ENCODE assay signal across 34 cellular contexts in the genomic region with DNA sequence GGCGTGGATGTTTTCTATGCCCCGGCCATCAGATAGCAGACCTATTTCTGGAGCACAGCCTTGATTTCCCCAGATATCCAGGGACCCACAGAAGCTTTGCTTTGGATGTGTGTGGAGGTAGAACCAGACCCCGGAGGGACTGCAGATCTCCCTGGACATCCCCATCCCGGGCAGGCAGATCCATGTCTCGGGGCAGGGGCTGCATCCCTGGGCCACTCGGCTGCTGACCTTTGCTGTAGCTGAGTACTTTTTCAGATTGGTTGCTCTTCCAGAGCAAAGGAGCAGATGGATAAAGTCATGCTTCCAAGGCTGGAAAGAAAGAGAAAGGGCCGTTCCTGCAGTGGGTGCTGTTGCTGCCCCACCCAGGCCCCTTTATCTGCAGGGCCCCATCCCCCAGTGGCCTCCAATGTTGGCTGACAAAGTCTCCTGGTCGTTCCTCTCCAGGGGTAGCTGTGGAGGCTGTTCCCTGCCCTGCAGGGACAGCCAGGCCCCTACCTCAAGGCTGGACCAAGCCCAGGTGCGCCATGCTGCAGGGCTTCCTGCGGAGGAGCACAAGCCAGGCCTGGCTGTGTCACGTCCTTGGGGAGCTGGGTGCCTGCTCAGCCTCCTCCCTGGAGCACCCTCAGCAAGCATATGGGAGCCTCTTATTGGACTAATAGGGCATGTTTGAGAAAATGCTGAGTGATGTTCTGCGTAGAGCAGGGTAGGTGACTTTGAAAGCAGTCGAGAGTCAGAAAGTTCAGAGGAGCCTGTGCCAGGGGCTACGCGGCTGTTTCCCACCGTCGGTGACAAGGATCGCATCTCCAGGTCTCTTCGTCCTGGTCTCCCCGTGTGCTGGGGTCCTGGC.
"Had no signal": no experiment of that assay in that cellular context is flagged by ENCODE, and none has a peak within 500 bp of the region (broad histone marks: within the 10 kb centered on the region; RNA-seq: fewer than 3 reads in every experiment).

No MANE protein-coding gene starts in this region.

- DNase-seq: activated CD4-positive, alpha-beta T cell treated with anti-CD3 and anti-CD28 coated beads, Interleukin-2, amount 10 ng/mL, durations not matched to agents 24 days and 14 days; activated CD4-positive, alpha-beta T cell treated with anti-CD3 and anti-CD28 coated beads, Interleukin-2, amount 50 U/mL, for 4 hours; activated CD8-positive, alpha-beta T cell treated with anti-CD3 and anti-CD28 coated beads for 36 hours; activated naive CD4-positive, alpha-beta T cell treated with anti-CD3 and anti-CD28 coated beads, Interleukin-2, amount 10 ng/mL, durations not matched to agents 7 days and 5 days; activated naive CD8-positive, alpha-beta T cell treated with anti-CD3 and anti-CD28 coated beads, Interleukin-2, amount 50 U/mL, for 24 hours; activated T-cell treated with anti-CD3 and anti-CD28 coated beads for 4 hours; activated T-cell treated with anti-CD3 and anti-CD28 coated beads, Interleukin-2, amount 50 U/mL, for 4 hours; anterior cingulate cortex; central memory CD4-positive, alpha-beta T cell; Kasumi-1; KG1; MG63; MV-4-11; NCI-H1092; NCI-H1436 treated with DMSO at 0.1 percent for 48 hours; NCI-H1694 treated with DMSO at 0.1 percent for 48 hours; NCI-H2029; NCI-H510A; NCI-H526; NCI-H748 treated with DMSO at 0.1 percent for 48 hours; NK-92 treated with Interleukin-12 subunit alpha and Interleukin-12 subunit beta, amount 100 ng/mL, for 24 hours; PC-3; Peyer's patch; RPMI8226; SHP77 treated with DMSO at 0.1 percent for 48 hours; SK-N-SH had no signal

- H3K4me2 ChIP-seq: SK-N-SH had no signal

- H3K27ac ChIP-seq: Peyer's patch, SJSA1 had no signal

- H3K9me3 ChIP-seq: MG63, SJSA1, SK-N-SH had no signal

- H3K27ac Mint-ChIP-seq: activated CD4-positive, alpha-beta T cell treated with anti-CD3 and anti-CD28 coated beads, Interleukin-2, amount 10 ng/mL, durations not matched to agents 24 days and 14 days; activated CD8-positive, alpha-beta T cell treated with anti-CD3 and anti-CD28 coated beads for 36 hours; activated naive CD4-positive, alpha-beta T cell treated with anti-CD3 and anti-CD28 coated beads, Interleukin-2, amount 10 ng/mL, durations not matched to agents 7 days and 5 days; activated naive CD8-positive, alpha-beta T cell; activated naive CD8-positive, alpha-beta T cell treated with anti-CD3 and anti-CD28 coated beads, Interleukin-2, amount 50 U/mL, for 24 hours; activated T-helper 1 cell treated with anti-CD3 and anti-CD28 coated beads, Interleukin-12 subunit alpha, Interleukin-12 subunit beta, Interleukin-2, Interleukin-4 antibody, amounts not matched to agents 30 ng/mL and 10 ng/mL and 1 ng/mL, durations not matched to agents 14 hours and 24 hours and 36 hours; brain; T-helper 1 cell treated with Interleukin-12 subunit alpha and Interleukin-12 subunit beta and Interleukin-4 antibody, amounts not matched to agents 30 μg/mL and 1 μg/mL, for 36 hours; T-helper 2 cell treated with Interferon-gamma antibody and Interleukin-4, amounts not matched to agents 5 μg/mL and 100 μg/mL, for 36 hours had no signal

- H3K36me3 ChIP-seq: MG63, Peyer's patch, SJSA1 had no signal

- FAIRE-seq: bronchial epithelial cell, TTC549 had no signal

- H3K27me3 Mint-ChIP-seq: activated CD8-positive, alpha-beta T cell treated with anti-CD3 and anti-CD28 coated beads for 36 hours; activated naive CD4-positive, alpha-beta T cell treated with anti-CD3 and anti-CD28 coated beads, Interleukin-2, amount 10 ng/mL, durations not matched to agents 7 days and 5 days; activated naive CD8-positive, alpha-beta T cell; activated naive CD8-positive, alpha-beta T cell treated with anti-CD3 and anti-CD28 coated beads, Interleukin-2, amount 50 U/mL, for 24 hours had no signal

- H3K9me3 Mint-ChIP-seq: activated CD4-positive, alpha-beta T cell treated with anti-CD3 and anti-CD28 coated beads, Interleukin-2, amount 10 ng/mL, durations not matched to agents 24 days and 14 days; activated CD8-positive, alpha-beta T cell treated with anti-CD3 and anti-CD28 coated beads for 36 hours; activated naive CD4-positive, alpha-beta T cell treated with anti-CD3 and anti-CD28 coated beads, Interleukin-2, amount 10 ng/mL, durations not matched to agents 7 days and 5 days; activated naive CD8-positive, alpha-beta T cell treated with anti-CD3 and anti-CD28 coated beads, Interleukin-2, amount 50 U/mL, for 24 hours; activated T-cell treated with anti-CD3 and anti-CD28 coated beads, Interleukin-2, amount 50 U/mL, for 4 hours; activated T-helper 1 cell treated with anti-CD3 and anti-CD28 coated beads, Interleukin-12 subunit alpha, Interleukin-12 subunit beta, Interleukin-2, Interleukin-4 antibody, amounts not matched to agents 30 ng/mL and 10 ng/mL and 1 ng/mL, durations not matched to agents 14 hours and 24 hours and 36 hours; T-helper 1 cell treated with Interleukin-12 subunit alpha and Interleukin-12 subunit beta and Interleukin-4 antibody, amounts not matched to agents 30 μg/mL and 1 μg/mL, for 36 hours; T-helper 2 cell treated with Interferon-gamma antibody and Interleukin-4, amounts not matched to agents 5 μg/mL and 100 μg/mL, for 36 hours had no signal

- H3K4me3 Mint-ChIP-seq: activated CD4-positive, alpha-beta T cell treated with anti-CD3 and anti-CD28 coated beads, Interleukin-2, amount 10 ng/mL, durations not matched to agents 24 days and 14 days; activated CD8-positive, alpha-beta T cell treated with anti-CD3 and anti-CD28 coated beads for 36 hours; activated naive CD4-positive, alpha-beta T cell treated with anti-CD3 and anti-CD28 coated beads, Interleukin-2, amount 10 ng/mL, durations not matched to agents 7 days and 5 days; activated naive CD8-positive, alpha-beta T cell; activated naive CD8-positive, alpha-beta T cell treated with anti-CD3 and anti-CD28 coated beads, Interleukin-2, amount 50 U/mL, for 24 hours; activated T-cell treated with anti-CD3 and anti-CD28 coated beads, Interleukin-2, amount 50 U/mL, for 4 hours; activated T-helper 1 cell treated with anti-CD3 and anti-CD28 coated beads, Interleukin-12 subunit alpha, Interleukin-12 subunit beta, Interleukin-2, Interleukin-4 antibody, amounts not matched to agents 30 ng/mL and 10 ng/mL and 1 ng/mL, durations not matched to agents 14 hours and 24 hours and 36 hours; brain; T-helper 1 cell treated with Interleukin-12 subunit alpha and Interleukin-12 subunit beta and Interleukin-4 antibody, amounts not matched to agents 30 μg/mL and 1 μg/mL, for 36 hours; T-helper 2 cell treated with Interferon-gamma antibody and Interleukin-4, amounts not matched to agents 5 μg/mL and 100 μg/mL, for 36 hours had no signal

- H3K4me3 ChIP-seq: MG63, Peyer's patch, SJSA1 had no signal

- H3K27me3 ChIP-seq: MG63, Peyer's patch, SJSA1 had no signal

- H3K36me3 Mint-ChIP-seq: activated naive CD4-positive, alpha-beta T cell treated with anti-CD3 and anti-CD28 coated beads, Interleukin-2, amount 10 ng/mL, durations not matched to agents 7 days and 5 days; activated naive CD8-positive, alpha-beta T cell; brain had no signal

- H3K4me1 Mint-ChIP-seq: activated CD4-positive, alpha-beta T cell treated with anti-CD3 and anti-CD28 coated beads, Interleukin-2, amount 10 ng/mL, durations not matched to agents 24 days and 14 days; activated naive CD4-positive, alpha-beta T cell treated with anti-CD3 and anti-CD28 coated beads, Interleukin-2, amount 10 ng/mL, durations not matched to agents 7 days and 5 days; activated naive CD8-positive, alpha-beta T cell treated with anti-CD3 and anti-CD28 coated beads, Interleukin-2, amount 50 U/mL, for 24 hours had no signal

- H3K9ac ChIP-seq: SK-N-SH had no signal

- H3K4me1 ChIP-seq: Peyer's patch, SJSA1 had no signal
